ENCODE assay signal across 2 cellular contexts in the genomic region with DNA sequence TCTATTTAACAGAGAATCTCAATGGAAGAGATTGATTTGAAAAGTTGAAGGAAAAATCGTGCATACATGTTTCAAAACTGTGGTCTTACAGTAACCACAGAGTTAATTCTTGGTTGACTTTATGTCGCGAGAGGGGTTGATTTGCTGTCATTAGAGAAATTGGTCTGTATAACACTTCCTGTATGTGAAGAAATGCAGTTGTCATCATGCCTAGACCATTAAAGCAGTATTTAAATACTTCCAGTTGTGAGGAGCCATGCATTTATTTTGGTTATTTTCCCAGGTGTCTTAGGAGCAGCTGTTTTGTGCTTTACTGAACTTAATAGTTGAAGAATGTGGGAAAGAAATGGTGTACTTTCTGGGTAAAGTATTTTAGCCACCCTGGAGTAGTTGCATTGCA.
TF ChIP-seq lines count a peak whose summit lies in the region.

No MANE protein-coding gene starts in this region.

TF ChIP-seq in K562, 482 proteins besides CTCF, POLR2A, EP300 and RAD21:
- TF ChIP-seq PML (IDR thresholded peaks at IDR 0.05; ENCODE audit: low read length) (no peak), ZNF696 (CRISPR knock-in tag; conservative IDR thresholded peaks at IDR 0.05) (no peak), RUNX1 (IDR thresholded peaks at IDR 0.05; ENCODE audit: low read depth) (no peak), NBN (IDR thresholded peaks at IDR 0.05; ENCODE audit: low read depth) (no peak), ZBTB17 (CRISPR knock-in tag; IDR thresholded peaks at IDR 0.05) (no peak), LCOR (CRISPR knock-in tag; IDR thresholded peaks at IDR 0.05) (no peak), CBX1 (IDR thresholded peaks at IDR 0.05; ENCODE audit: low read depth) (no peak), NR2F6 (CRISPR knock-in tag; IDR thresholded peaks at IDR 0.05) (no peak), POLR2G (IDR thresholded peaks at IDR 0.05; ENCODE audit: low read depth, low read length) (no peak)
- TF ChIP-seq, protein P1, sequence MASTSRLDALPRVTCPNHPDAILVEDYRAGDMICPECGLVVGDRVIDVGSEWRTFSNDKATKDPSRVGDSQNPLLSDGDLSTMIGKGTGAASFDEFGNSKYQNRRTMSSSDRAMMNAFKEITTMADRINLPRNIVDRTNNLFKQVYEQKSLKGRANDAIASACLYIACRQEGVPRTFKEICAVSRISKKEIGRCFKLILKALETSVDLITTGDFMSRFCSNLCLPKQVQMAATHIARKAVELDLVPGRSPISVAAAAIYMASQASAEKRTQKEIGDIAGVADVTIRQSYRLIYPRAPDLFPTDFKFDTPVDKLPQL (IDR thresholded peaks at IDR 0.05; ENCODE audit: extremely low read depth, insufficient read length) = no peak
- TF ChIP-seq, protein P2, sequence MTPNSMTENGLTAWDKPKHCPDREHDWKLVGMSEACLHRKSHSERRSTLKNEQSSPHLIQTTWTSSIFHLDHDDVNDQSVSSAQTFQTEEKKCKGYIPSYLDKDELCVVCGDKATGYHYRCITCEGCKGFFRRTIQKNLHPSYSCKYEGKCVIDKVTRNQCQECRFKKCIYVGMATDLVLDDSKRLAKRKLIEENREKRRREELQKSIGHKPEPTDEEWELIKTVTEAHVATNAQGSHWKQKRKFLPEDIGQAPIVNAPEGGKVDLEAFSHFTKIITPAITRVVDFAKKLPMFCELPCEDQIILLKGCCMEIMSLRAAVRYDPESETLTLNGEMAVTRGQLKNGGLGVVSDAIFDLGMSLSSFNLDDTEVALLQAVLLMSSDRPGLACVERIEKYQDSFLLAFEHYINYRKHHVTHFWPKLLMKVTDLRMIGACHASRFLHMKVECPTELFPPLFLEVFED (CRISPR knock-in tag; conservative IDR thresholded peaks at IDR 0.05) = no peak

TF ChIP-seq in GM12891, 5 proteins besides CTCF, POLR2A, EP300 and RAD21:
- no peak for TF ChIP-seq POLR2AphosphoS5 (IDR thresholded peaks at IDR 0.05; ENCODE audit: low read depth, low read length)
- TF ChIP-seq SPI1 (IDR thresholded peaks at IDR 0.05; ENCODE audit: low read depth, low read length) = no peak
- TF ChIP-seq PAX5 (IDR thresholded peaks at IDR 0.05; ENCODE audit: insufficient read depth, low read length, severe bottlenecking) = no peak
- no peak for TF ChIP-seq TAF1 (IDR thresholded peaks at IDR 0.05; ENCODE audit: low read depth, low read length)
- TF ChIP-seq POU2F2 (IDR thresholded peaks at IDR 0.05; ENCODE audit: low read depth, low read length) = no peak
TF ChIP-seq in GM12891: peak in this region for 0.
